In genomic region chr2:179107179-179107541, GRCh38 we compare ENCODE assay signal across 1 cellular context.
TF ChIP-seq lines count a peak whose summit lies in the region.

No MANE protein-coding gene starts in this region.

TF ChIP-seq in HCT116, 20 proteins besides CTCF, POLR2A, EP300 and RAD21 (continued from another document):
- TF ChIP-seq REST (IDR thresholded peaks at IDR 0.05; ENCODE audit: low read depth): no peak
- no peak for TF ChIP-seq ATF3 (IDR thresholded peaks at IDR 0.05)
- no peak for TF ChIP-seq SP1 (IDR thresholded peaks at IDR 0.05; ENCODE audit: low read depth)
- TF ChIP-seq ZNF274 (IDR thresholded peaks at IDR 0.05; ENCODE audit: low read depth, low read length): no peak
- no peak for TF ChIP-seq EGR1 (IDR thresholded peaks at IDR 0.05; ENCODE audit: low read depth)
- no peak for TF ChIP-seq CBX3 (IDR thresholded peaks at IDR 0.05; ENCODE audit: low read depth)
- TF ChIP-seq MAX (IDR thresholded peaks at IDR 0.05): no peak
- TF ChIP-seq JUND (IDR thresholded peaks at IDR 0.05): no peak
